In the genomic region with DNA sequence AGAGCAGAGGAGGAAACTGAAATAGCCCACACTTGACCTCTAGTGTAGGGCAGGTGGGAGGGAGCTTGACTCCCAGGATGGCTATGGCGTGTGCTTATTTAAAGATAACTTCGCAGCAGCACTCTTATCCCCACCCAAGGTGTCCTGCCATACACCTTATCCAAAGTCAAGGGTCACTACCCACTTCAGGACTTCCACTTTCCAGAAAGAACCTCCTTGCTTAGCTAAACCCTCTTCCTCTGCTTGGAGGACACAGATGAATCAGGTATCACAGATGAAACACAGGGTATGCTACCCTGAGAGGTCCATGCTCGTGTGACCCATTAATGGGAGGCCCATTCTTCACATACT, we compare ENCODE assay signal across 17 cellular contexts. TPM values are rescaled to one million over a fixed set of nuclear protein-coding genes. Genes with fewer than 3 reads are reported as not detected.
DNase-seq lines count a peak whose midpoint lies in the region; ATAC-seq, FAIRE-seq and TF ChIP-seq lines count a peak whose summit lies in the region.
"Had no signal": no experiment of that assay in that cellular context is flagged by ENCODE, and none has a peak within 500 bp of the region (broad histone marks: within the 10 kb centered on the region; RNA-seq: fewer than 3 reads in every experiment).

No MANE protein-coding gene starts in this region.

- no TSS peak for BruUV-seq in HepG2 (replicated peaks; lab: Mats Ljungman, UMichigan)

- peaks cover 22% of the 10 kb centered on the region for H3K4me1 Mint-ChIP-seq in astrocyte (ENCODE audit: low read depth, unreplicated experiment)
- H3K4me1 Mint-ChIP-seq in activated CD4-positive, alpha-beta memory T cell treated with anti-CD3 and anti-CD28 coated beads, Interleukin-2, amount 10 ng/mL, durations not matched to agents 7 days and 5 days: no peaks in the 10 kb centered on the region
- H3K4me1 Mint-ChIP-seq: activated T-helper 17 cell treated with anti-CD3 and anti-CD28 coated beads, Interleukin-2, amount 50 U/mL, for 72 hours had no signal

- DNase-seq in astrocyte (ENCODE audit: low read depth): no peak
- DNase-seq in HepG2 (ENCODE audit: low spot score): no peak
- no peak for DNase-seq in OCI-M2 (lab: John Stamatoyannopoulos, UW; ENCODE audit: unreplicated experiment)
- no peak for DNase-seq in activated CD4-positive, alpha-beta memory T cell treated with anti-CD3 and anti-CD28 coated beads, Interleukin-2, amount 10 ng/mL, durations not matched to agents 7 days and 5 days
- no peak for DNase-seq in cerebellar cortex (ENCODE audit: low spot score)
- DNase-seq: activated CD4-positive, alpha-beta T cell treated with anti-CD3 and anti-CD28 coated beads, Interleukin-2, amount 50 U/mL, for 48 hours; GF-D8; NCI-H1694 treated with DMSO at 0.1 percent for 48 hours; NCI-H446 treated with DMSO at 0.1 percent for 48 hours; SK-N-SH; stimulated activated naive CD4-positive, alpha-beta T cell treated with Interleukin-2 at 50 U/mL for 16 hours had no signal

- no peaks in the 10 kb centered on the region for H3K27me3 ChIP-seq in BLaER1 treated with 17β-estradiol and CSF1 and Interleukin-3, amounts not matched to agents 10 nM and 100 nM
- no peaks in the 10 kb centered on the region for H3K27me3 ChIP-seq in astrocyte (ENCODE audit: insufficient read depth, low read length)
- peaks cover 0 to 24% of the 10 kb centered on the region in 2 experiments; a peak in 3 of 5 replicates for H3K27me3 ChIP-seq in HepG2 (ENCODE audit: control insufficient read depth in 1 of 2, insufficient read depth in 2 of 2, low read length in 2 of 2)
- H3K27me3 ChIP-seq in skeletal muscle tissue (ENCODE audit: control insufficient read depth in 3 of 3, insufficient read depth in 3 of 3, low read length in 3 of 3): no peaks in the 10 kb centered on the region

- peak overlapping the region in 4 of 10 experiments; percentile 77 to 84 (median 80); a peak in 3 of 20 replicates for H3K4me3 ChIP-seq in BLaER1 treated with 17β-estradiol and CSF1 and Interleukin-3, amounts not matched to agents 10 nM and 100 nM
- H3K4me3 ChIP-seq in astrocyte (ENCODE audit: insufficient read depth, low read depth, low read length) (no peak overlapping the region), HepG2 (replicated peaks in 1 of 3; ENCODE audit: insufficient read depth in 1 of 3, low read depth in 2 of 3, low read length in 3 of 3) (no peak overlapping the region), skeletal muscle tissue (ENCODE audit: low read length in 3 of 3) (peak overlapping the region in 2 of 3 donors; percentile 7 to 17)

- no peak for TF ChIP-seq EP300 in HepG2 (IDR thresholded peaks at IDR 0.05; ENCODE audit: low read depth in 2 of 2, low read length in 2 of 2)
- no peak for TF ChIP-seq EP300 in HepG2 (CRISPR knock-in tag; IDR thresholded peaks at IDR 0.05; ENCODE audit: borderline replicate concordance)

- TF ChIP-seq RAD21 in HepG2 (CRISPR knock-in tag; IDR thresholded peaks at IDR 0.05): no peak

- H3K9me3 ChIP-seq in BLaER1 treated with 17β-estradiol and CSF1 and Interleukin-3, amounts not matched to agents 10 nM and 100 nM (replicated peaks in 1 of 11): no peaks in the 10 kb centered on the region
- H3K9me3 ChIP-seq in astrocyte (ENCODE audit: insufficient read depth, low read depth, low read length) (no peaks in the 10 kb centered on the region), HepG2 (ENCODE audit: low read length) (no peaks in the 10 kb centered on the region), skeletal muscle tissue (ENCODE audit: control insufficient read depth in 3 of 3, low read length in 3 of 3) (no peaks in the 10 kb centered on the region)
- H3K9me3 ChIP-seq: SK-N-SH had no signal

- FAIRE-seq in astrocyte (lab: Jason Lieb, UNC) (no peak), HepG2 (lab: Jason Lieb, UNC) (no peak)
- FAIRE-seq: colon, GM19239 had no signal

- peaks cover 41 to 54% (median 48%) of the 10 kb centered on the region in 10 experiments for H3K4me1 ChIP-seq in BLaER1 treated with 17β-estradiol and CSF1 and Interleukin-3, amounts not matched to agents 10 nM and 100 nM
- H3K4me1 ChIP-seq in astrocyte (ENCODE audit: insufficient read depth, low read length): peaks cover 10% of the 10 kb centered on the region
- H3K4me1 ChIP-seq in HepG2 (ENCODE audit: insufficient read depth, low read length): peaks cover 42% of the 10 kb centered on the region
- peaks cover 35 to 36% (median 36%) of the 10 kb centered on the region in 3 donors for H3K4me1 ChIP-seq in skeletal muscle tissue (ENCODE audit: control insufficient read depth in 3 of 3, insufficient read depth in 3 of 3, low read length in 3 of 3)

- no peak overlapping the region for H2AFZ ChIP-seq in astrocyte (ENCODE audit: low read depth, low read length)
- H2AFZ ChIP-seq in HepG2 (ENCODE audit: low read length): no peak overlapping the region

- TF ChIP-seq CTCF in astrocyte (IDR thresholded peaks at IDR 0.05; ENCODE audit: insufficient read depth, low read depth, low read length): no peak
- TF ChIP-seq CTCF in HepG2 (CRISPR knock-in tag; IDR thresholded peaks at IDR 0.05): no peak

- no peaks in the 10 kb centered on the region for H3K9me3 Mint-ChIP-seq in astrocyte (ENCODE audit: unreplicated experiment)
- H3K9me3 Mint-ChIP-seq in activated CD4-positive, alpha-beta memory T cell treated with anti-CD3 and anti-CD28 coated beads, Interleukin-2, amount 10 ng/mL, durations not matched to agents 7 days and 5 days: no peaks in the 10 kb centered on the region
- H3K9me3 Mint-ChIP-seq: activated T-helper 17 cell treated with anti-CD3 and anti-CD28 coated beads, Interleukin-2, amount 50 U/mL, for 72 hours had no signal

- peaks cover 0 to 7% (median 0%) of the 10 kb centered on the region in 11 experiments; a peak in 1 of 22 replicates for H3K36me3 ChIP-seq in BLaER1 treated with 17β-estradiol and CSF1 and Interleukin-3, amounts not matched to agents 10 nM and 100 nM
- H3K36me3 ChIP-seq in astrocyte (ENCODE audit: insufficient read depth, low read length) (no peaks in the 10 kb centered on the region), HepG2 (replicated peaks in 1 of 2; ENCODE audit: control insufficient read depth in 1 of 2, insufficient read depth in 2 of 2, low read length in 2 of 2) (no peaks in the 10 kb centered on the region), skeletal muscle tissue (ENCODE audit: control insufficient read depth in 3 of 3, insufficient read depth in 3 of 3, low read length in 3 of 3) (no peaks in the 10 kb centered on the region)

- peak overlapping the region; percentile 60 for H3K4me3 Mint-ChIP-seq in astrocyte (ENCODE audit: unreplicated experiment)
- no peak overlapping the region for H3K4me3 Mint-ChIP-seq in activated CD4-positive, alpha-beta memory T cell treated with anti-CD3 and anti-CD28 coated beads, Interleukin-2, amount 10 ng/mL, durations not matched to agents 7 days and 5 days
- H3K4me3 Mint-ChIP-seq: activated T-helper 17 cell treated with anti-CD3 and anti-CD28 coated beads, Interleukin-2, amount 50 U/mL, for 72 hours had no signal

- in situ Hi-C loops in HepG2 (cut with HindIII; ENCODE audit: extremely low pct_ligation_motif_present, low pct_unique_long_range_greater_than_20kb): no loop called here

- peak overlapping the region in 9 of 11 experiments; percentile 62 to 94 (median 86); a peak in 18 of 22 replicates for H3K27ac ChIP-seq in BLaER1 treated with 17β-estradiol and CSF1 and Interleukin-3, amounts not matched to agents 10 nM and 100 nM
- H3K27ac ChIP-seq in astrocyte (ENCODE audit: low read depth, low read length) (no peak overlapping the region), HepG2 (ENCODE audit: extremely low read length, insufficient read depth, low read length) (no peak overlapping the region), skeletal muscle tissue (ENCODE audit: low read depth, low read length) (peak overlapping the region; percentile 96)

- H4K20me1 ChIP-seq in BLaER1 treated with 17β-estradiol and CSF1 and Interleukin-3, amounts not matched to agents 10 nM and 100 nM: peaks cover 0 to 49% (median 0%) of the 10 kb centered on the region in 11 experiments; a peak in 4 of 22 replicates
- H4K20me1 ChIP-seq in astrocyte (ENCODE audit: insufficient read depth, low read length): peaks cover 17% of the 10 kb centered on the region
- no peaks in the 10 kb centered on the region for H4K20me1 ChIP-seq in HepG2 (ENCODE audit: insufficient read depth, low read length)

- no peaks in the 10 kb centered on the region for H3K27me3 Mint-ChIP-seq in astrocyte (ENCODE audit: low read depth, unreplicated experiment)
- H3K27me3 Mint-ChIP-seq in activated CD4-positive, alpha-beta memory T cell treated with anti-CD3 and anti-CD28 coated beads, Interleukin-2, amount 10 ng/mL, durations not matched to agents 7 days and 5 days: peaks cover 44% of the 10 kb centered on the region

- no peak for TF ChIP-seq POLR2A in HepG2 (IDR thresholded peaks at IDR 0.05; ENCODE audit: insufficient read depth in 1 of 2, low read depth in 2 of 2, low read length in 2 of 2)

- no peak overlapping the region for H3K27ac Mint-ChIP-seq in astrocyte (ENCODE audit: unreplicated experiment)
- H3K27ac Mint-ChIP-seq in activated CD4-positive, alpha-beta memory T cell treated with anti-CD3 and anti-CD28 coated beads, Interleukin-2, amount 10 ng/mL, durations not matched to agents 7 days and 5 days: no peak overlapping the region
- H3K27ac Mint-ChIP-seq: activated T-helper 17 cell treated with anti-CD3 and anti-CD28 coated beads, Interleukin-2, amount 50 U/mL, for 72 hours had no signal

- no peak for ATAC-seq in HepG2
- no peak for ATAC-seq in HG02610 (IDR thresholded peaks at IDR 0.05; ENCODE audit: unreplicated experiment)
- ATAC-seq: activated T-helper 17 cell treated with anti-CD3 and anti-CD28 coated beads, Interleukin-2, amount 50 U/mL, for 72 hours had no signal

- H3K79me2 ChIP-seq in astrocyte (ENCODE audit: insufficient read depth, low read length): peaks cover 7% of the 10 kb centered on the region
- H3K79me2 ChIP-seq in HepG2 (ENCODE audit: insufficient read depth, low read length): no peaks in the 10 kb centered on the region

- CTCF ChIA-PET in HepG2 (lab: Yijun Ruan, JAX; ENCODE audit: low intra/inter-chr PET ratio, low total read pairs): no interaction called here
- CTCF ChIA-PET in activated CD4-positive, alpha-beta memory T cell treated with anti-CD3 and anti-CD28 coated beads, Interleukin-2, amount 10 ng/mL, durations not matched to agents 7 days and 5 days (lab: Charles Lee): no interaction called here

- peak overlapping the region; percentile 90 to 100 (median 98) for H3K4me2 ChIP-seq in BLaER1 treated with 17β-estradiol and CSF1 and Interleukin-3, amounts not matched to agents 10 nM and 100 nM
- no peak overlapping the region for H3K4me2 ChIP-seq in astrocyte (ENCODE audit: low read length)
- H3K4me2 ChIP-seq in HepG2 (ENCODE audit: low read depth, low read length): peak overlapping the region; percentile 90; the same call in 1 of the 2 replicates

- H3K9ac ChIP-seq in BLaER1 treated with 17β-estradiol and CSF1 and Interleukin-3, amounts not matched to agents 10 nM and 100 nM: peak overlapping the region in 6 of 11 experiments; percentile 21 to 93 (median 88); a peak in 8 of 22 replicates
- H3K9ac ChIP-seq in astrocyte (ENCODE audit: low read length) (no peak overlapping the region), HepG2 (ENCODE audit: insufficient read depth, low read depth, low read length) (no peak overlapping the region), skeletal muscle tissue (ENCODE audit: low read depth in 1 of 3, low read length in 3 of 3) (no peak overlapping the region)
- H3K9ac ChIP-seq: SK-N-SH had no signal

- WGBS in HepG2 (ENCODE audit: low lambda C conversion rate): 62% methylated on average over 3 of the region's 3 CpGs

- H3K36me3 Mint-ChIP-seq in astrocyte (ENCODE audit: low read depth, unreplicated experiment): peaks cover 1% of the 10 kb centered on the region
- H3K36me3 Mint-ChIP-seq in activated CD4-positive, alpha-beta memory T cell treated with anti-CD3 and anti-CD28 coated beads, Interleukin-2, amount 10 ng/mL, durations not matched to agents 7 days and 5 days (ENCODE audit: low read depth): no peaks in the 10 kb centered on the region

- POLR2A ChIA-PET in HepG2 (lab: Yijun Ruan, JAX): interaction anchor here (1.5 to 3.9 kb wide), 4 partner anchors 10 to 125 kb away, joined by 3 to 20 read pairs (median 6); no protein-coding TSS in a partner anchor
- POLR2A ChIA-PET in activated CD4-positive, alpha-beta memory T cell treated with anti-CD3 and anti-CD28 coated beads, Interleukin-2, amount 10 ng/mL, durations not matched to agents 7 days and 5 days (lab: Charles Lee): no interaction called here

- intact Hi-C loops in HepG2 (cut with micrococcal nuclease; ENCODE audit: unreplicated experiment): no loop called here

RNA-seq across cellular contexts. Expression of gene RIN2, which starts 2.3 kb away (rescaled TPM):
- total RNA-seq in astrocyte (21.2 and 22.8 TPM in 2 replicates), HepG2 (2016; rRNA removed; fragmentation: Illumina TruSeq; extraction: Trizol) (2.4 and 2.5 TPM in 2 replicates), skeletal muscle tissue (27.1 TPM)
- total RNA-seq in HepG2 (2016; cell fraction: cytosol; rRNA removed; fragmentation: Illumina TruSeq; extraction: Trizol; ENCODE audit: low read depth): 0.97 and 1.3 TPM in 2 replicates
- 2.5 and 2.7 TPM in 2 replicates for total RNA-seq in HepG2 (2016; cell fraction: insoluble cytoplasmic fraction; rRNA removed; fragmentation: Illumina TruSeq; extraction: Trizol)
- total RNA-seq in HepG2 (2016; cell fraction: membrane; rRNA removed; fragmentation: Illumina TruSeq; extraction: Trizol): 2.7 and 3.4 TPM in 2 replicates
- 2.6 and 4.1 TPM in 2 replicates for total RNA-seq in HepG2 (2016; cell fraction: nucleus; rRNA removed; fragmentation: Illumina TruSeq; extraction: Trizol)
- polyA plus RNA-seq in HepG2 (2011; rRNA removed): 5.1 and 6.3 TPM in 2 replicates
- polyA plus RNA-seq in HepG2 (2011; cell fraction: cytosol; rRNA removed): 2.9 and 3.5 TPM in 2 replicates
- 7.6 and 9.1 TPM in 2 replicates for polyA plus RNA-seq in HepG2 (2011; cell fraction: nucleus; rRNA removed)
- polyA plus RNA-seq in HepG2 (2012): 8.9 and 11.8 TPM in 2 replicates
- 1.6 TPM in 2 replicates for polyA plus RNA-seq in HepG2 (2016; cell fraction: cytosol; fragmentation: Illumina TruSeq; extraction: Trizol; ENCODE audit: low read depth)
- 1.5 and 1.8 TPM in 2 replicates for polyA plus RNA-seq in HepG2 (2016; cell fraction: insoluble cytoplasmic fraction; fragmentation: Illumina TruSeq; extraction: Trizol; ENCODE audit: low read depth)
- 2.1 and 2.3 TPM in 2 replicates for polyA plus RNA-seq in HepG2 (2016; cell fraction: membrane; fragmentation: Illumina TruSeq; extraction: Trizol; ENCODE audit: low read depth)
- polyA plus RNA-seq in HepG2 (2016; cell fraction: nucleus; fragmentation: Illumina TruSeq; extraction: Trizol; ENCODE audit: insufficient read depth, low read depth): 2.1 and 2.4 TPM in 2 replicates
- polyA minus RNA-seq in HepG2 (2011; rRNA and poly(A)+ RNA removed; ENCODE audit: low replicate concordance): 10.0 and 31.5 TPM in 2 replicates
- 7.6 and 13.8 TPM in 2 replicates for polyA minus RNA-seq in HepG2 (2011; cell fraction: cytosol; rRNA and poly(A)+ RNA removed)
- 28.8 and 31.8 TPM in 2 replicates for polyA minus RNA-seq in HepG2 (2011; cell fraction: nucleus; rRNA and poly(A)+ RNA removed)
- not detected for total RNA-seq in activated CD4-positive, alpha-beta memory T cell treated with anti-CD3 and anti-CD28 coated beads, Interleukin-2, amount 10 ng/mL, durations not matched to agents 7 days and 5 days
- total RNA-seq: activated T-helper 17 cell treated with anti-CD3 and anti-CD28 coated beads, Interleukin-2, amount 50 U/mL, for 72 hours had no signal

Comparison
In these comparisons a context has a peak if more than half of its experiments do, and no peak if none do; other contexts are left out.
1. H3K27ac ChIP-seq: peak in BLaER1 treated with 17β-estradiol and CSF1 and Interleukin-3, amounts not matched to agents 10 nM and 100 nM (9 of 11) and skeletal muscle tissue (single experiment); none in astrocyte (single experiment) and HepG2 (single experiment).
2. H3K4me3 ChIP-seq: peak in skeletal muscle tissue (2 of 3); none in astrocyte (single experiment) and HepG2 (0 of 3).
3. H3K9ac ChIP-seq: peak in BLaER1 treated with 17β-estradiol and CSF1 and Interleukin-3, amounts not matched to agents 10 nM and 100 nM (6 of 11); none in astrocyte (single experiment), HepG2 (single experiment) and skeletal muscle tissue (0 of 3).